8 cellular contexts compared by ENCODE assay signal in genomic region chr1:32393832-32394140, GRCh38. TPM values are rescaled to one million over a fixed set of nuclear protein-coding genes. Genes with fewer than 3 reads are reported as not detected.
DNase-seq lines count a peak whose midpoint lies in the region; ATAC-seq, FAIRE-seq and TF ChIP-seq lines count a peak whose summit lies in the region.

No MANE protein-coding gene starts in this region.

- peak overlapping the region; percentile 93 for H3K4me2 ChIP-seq in OCI-LY7 (ENCODE audit: low read length)

- H3K27me3 Mint-ChIP-seq in stimulated activated memory B cell treated with anti-CD40 and anti-IgM and Interleukin-4, amounts not matched to agents 10 μg/mL and 1 μg/mL and 100 μg/mL, for 72 hours: no peaks in the 10 kb centered on the region

- peak overlapping the region; percentile 45; the same call in 1 of the 2 replicates for H2AFZ ChIP-seq in OCI-LY7 (ENCODE audit: low read length)

- H3K9me3 Mint-ChIP-seq in stimulated activated memory B cell treated with anti-CD40 and anti-IgM and Interleukin-4, amounts not matched to agents 10 μg/mL and 1 μg/mL and 100 μg/mL, for 72 hours: no peaks in the 10 kb centered on the region

- CTCF ChIA-PET in OCI-LY7 (lab: Charles Lee; ENCODE audit: unreplicated experiment): interaction anchor here (0.9 kb wide), 1 partner anchor 145 kb away, joined by 3 read pairs; no protein-coding TSS in a partner anchor

- H3K36me3 Mint-ChIP-seq in stimulated activated memory B cell treated with anti-CD40 and anti-IgM and Interleukin-4, amounts not matched to agents 10 μg/mL and 1 μg/mL and 100 μg/mL, for 72 hours: no peaks in the 10 kb centered on the region

- H3K9me2 ChIP-seq in OCI-LY7 (ENCODE audit: insufficient read depth, low read length): no peaks in the 10 kb centered on the region

- H3K4me1 Mint-ChIP-seq in stimulated activated memory B cell treated with anti-CD40 and anti-IgM and Interleukin-4, amounts not matched to agents 10 μg/mL and 1 μg/mL and 100 μg/mL, for 72 hours: peaks cover 19% of the 10 kb centered on the region

- H3K9me3 ChIP-seq in OCI-LY7 (ENCODE audit: low read length): no peaks in the 10 kb centered on the region

- POLR2A ChIA-PET in OCI-LY7 (lab: Charles Lee): interaction anchor here (1.3 to 1.6 kb wide), 3 partner anchors 17 to 34 kb away, joined by 3 to 7 read pairs (median 4); no protein-coding TSS in a partner anchor

- ATAC-seq in stimulated activated memory B cell treated with anti-CD40 and anti-IgM and Interleukin-4, amounts not matched to agents 10 μg/mL and 1 μg/mL and 100 μg/mL, for 72 hours: peak; percentile 8

- H4K20me1 ChIP-seq in OCI-LY7 (ENCODE audit: insufficient read depth, low read length): no peaks in the 10 kb centered on the region

- peak overlapping the region; percentile 82 for H3K27ac Mint-ChIP-seq in stimulated activated memory B cell treated with anti-CD40 and anti-IgM and Interleukin-4, amounts not matched to agents 10 μg/mL and 1 μg/mL and 100 μg/mL, for 72 hours

- no peak overlapping the region for H3K27ac ChIP-seq in OCI-LY7 (ENCODE audit: low read depth, low read length, poor library complexity, severe bottlenecking)

- no peak for FAIRE-seq in HTR-8/SVneo (lab: Jason Lieb, UNC)

- H3K79me2 ChIP-seq in OCI-LY7 (ENCODE audit: insufficient read depth, low read depth, low read length): peaks cover 8% of the 10 kb centered on the region; the same call in 1 of the 2 replicates

- no TSS peak for BruUV-seq in OCI-LY7 (replicated peaks; lab: Mats Ljungman, UMichigan)

- peak overlapping the region; percentile 84 for H3K4me3 ChIP-seq in OCI-LY7 (ENCODE audit: low read depth, low read length, poor library complexity, severe bottlenecking)

- intact Hi-C loops in OCI-LY7 (cut with micrococcal nuclease; ENCODE audit: unreplicated experiment): no loop called here

- H3K36me3 ChIP-seq in OCI-LY7 (ENCODE audit: insufficient read depth, low read length): peaks cover 9% of the 10 kb centered on the region; the same call in 1 of the 2 replicates

- no peak for TF ChIP-seq CTCF in OCI-LY7 (conservative IDR thresholded peaks at IDR 0.05; ENCODE audit: low read length)

- in situ Hi-C loops in T47D (cut with HindIII; ENCODE audit: low pct_unique_long_range_greater_than_20kb, low sequenced_read_pairs): no loop called here

- peaks cover 14% of the 10 kb centered on the region for H3K4me1 ChIP-seq in OCI-LY7 (ENCODE audit: insufficient read depth, low read length, poor library complexity, severe bottlenecking)

- DNase-seq in GM03348 (ENCODE audit: low spot score) (peak; percentile 43), HCEC 1CT (peak; percentile 15), OCI-LY7 (ENCODE audit: low spot score) (peak; percentile 29), T47D (ENCODE audit: low read depth in 1 of 2, low spot score in 1 of 2) (peak; percentile 4 to 51), left kidney (ENCODE audit: low read depth, low spot score) (peak; percentile 79), HTR-8/SVneo (ENCODE audit: insufficient read length, low spot score) (no peak), NCI-H2107 treated with DMSO at 0.1 percent for 48 hours (lab: John Stamatoyannopoulos, UW; ENCODE audit: unreplicated experiment) (no peak)

- peak overlapping the region; percentile 97 for H3K4me3 Mint-ChIP-seq in stimulated activated memory B cell treated with anti-CD40 and anti-IgM and Interleukin-4, amounts not matched to agents 10 μg/mL and 1 μg/mL and 100 μg/mL, for 72 hours

RNA-seq across cellular contexts. Expression of gene BSDC1, which starts 0.5 kb away (rescaled TPM):
- 21.8 and 29.6 TPM in 2 replicates for total RNA-seq in OCI-LY7 (2014; rRNA removed; shearing (Covaris generic))
- total RNA-seq in OCI-LY7 (2022): 41.8 and 42.5 TPM in 2 replicates

RNA-seq across cellular contexts. Expression of gene TSSK3, which starts 31.4 kb away (rescaled TPM):
- total RNA-seq in OCI-LY7 (2014; rRNA removed; shearing (Covaris generic)): 1.1 and 2.0 TPM in 2 replicates
- total RNA-seq in OCI-LY7 (2022): 7.8 and 10.1 TPM in 2 replicates

RNA-seq across cellular contexts. Expression of gene FAM229A, which starts 31.5 kb away (rescaled TPM):
- total RNA-seq in OCI-LY7 (2014; rRNA removed; shearing (Covaris generic)): 3.2 and 5.2 TPM in 2 replicates
- total RNA-seq in OCI-LY7 (2022): 13.5 and 16.5 TPM in 2 replicates

RNA-seq across cellular contexts. Expression of gene MARCKSL1, which starts 57.8 kb away (rescaled TPM):
- 120 and 130 TPM in 2 replicates for total RNA-seq in OCI-LY7 (2014; rRNA removed; shearing (Covaris generic))
- 246 and 288 TPM in 2 replicates for total RNA-seq in OCI-LY7 (2022)

Comparison
In these comparisons a context has a peak if more than half of its experiments do, and no peak if none do; other contexts are left out.
1. DNase-seq: peak in GM03348 (single experiment), HCEC 1CT (single experiment), OCI-LY7 (single experiment), T47D (2 of 2) and left kidney (single experiment); none in HTR-8/SVneo (single experiment) and NCI-H2107 treated with DMSO at 0.1 percent for 48 hours (single experiment).